8 cellular contexts compared by ENCODE assay signal in the genomic region with DNA sequence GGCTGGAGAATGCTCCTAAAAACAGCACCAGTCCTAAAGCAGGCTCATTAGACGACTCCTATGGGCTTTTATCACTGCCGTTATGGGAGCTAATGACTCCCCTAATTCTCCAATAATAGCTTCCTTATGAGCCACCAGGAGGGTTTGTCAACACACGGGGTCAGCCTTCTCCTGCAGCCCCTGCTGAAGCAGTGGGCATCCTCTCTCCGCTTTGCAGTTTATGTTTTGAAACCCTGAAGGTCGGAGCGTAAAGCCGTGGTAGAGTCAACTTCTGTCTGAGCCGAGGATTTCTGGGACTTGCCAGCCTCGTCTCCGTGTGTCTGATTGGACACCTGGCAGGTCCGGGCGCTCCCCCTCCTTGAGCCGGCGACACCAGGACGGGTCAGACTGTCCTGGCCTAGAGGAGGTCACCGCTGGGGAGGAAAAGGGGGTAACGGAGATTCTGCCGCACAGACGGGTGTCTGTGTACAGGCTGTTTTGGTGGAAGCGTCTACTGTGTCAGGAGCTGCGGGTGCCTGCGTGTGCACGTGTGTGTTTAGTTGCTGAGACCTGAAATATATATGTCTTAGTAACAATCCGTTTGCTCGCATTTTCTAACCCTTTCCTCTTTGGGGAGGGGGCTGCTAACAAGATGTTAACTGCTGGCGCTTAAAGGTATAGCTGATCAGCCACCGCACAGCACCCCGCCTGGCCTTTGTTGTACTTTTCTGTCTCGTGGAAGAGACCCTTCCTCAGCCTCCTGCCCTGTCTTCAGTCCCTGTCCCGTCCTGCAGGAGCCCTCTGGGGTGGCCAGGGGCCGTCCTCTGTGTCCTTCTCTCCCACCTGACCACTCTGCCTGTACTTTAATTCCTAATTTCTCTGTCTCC. TPM values are rescaled to one million over a fixed set of nuclear protein-coding genes. Genes with fewer than 3 reads are reported as not detected.
DNase-seq lines count a peak whose midpoint lies in the region; ATAC-seq, FAIRE-seq and TF ChIP-seq lines count a peak whose summit lies in the region.

No MANE protein-coding gene starts in this region.

- no peak overlapping the region for H3K9ac ChIP-seq in H9 (ENCODE audit: extremely low read depth, insufficient read length, low read length)

- H3K9me3 ChIP-seq in H9 (ENCODE audit: control insufficient read depth, low read depth, low read length): no peaks in the 10 kb centered on the region
- H3K9me3 ChIP-seq in iPS-18c (ENCODE audit: control insufficient read depth, insufficient read depth, low read length): no peaks in the 10 kb centered on the region

- no peak overlapping the region for H2BK5ac ChIP-seq in H9 (ENCODE audit: insufficient read length, low read length)

- H3K4me1 ChIP-seq in ACC112 (ENCODE audit: control insufficient read depth, insufficient read depth, low read length, unreplicated experiment) (peaks cover 32% of the 10 kb centered on the region), H9 (ENCODE audit: insufficient read depth, low read length) (no peaks in the 10 kb centered on the region)

- no peak overlapping the region for H3K18ac ChIP-seq in H9 (ENCODE audit: insufficient read length, low read depth, low read length)

- FAIRE-seq in H54 (lab: Jason Lieb, UNC): no peak
- FAIRE-seq in urothelium cell line (lab: Jason Lieb, UNC): no peak

- H3K27ac Mint-ChIP-seq in H9: peak overlapping the region in 2 of 3 experiments; percentile 42 to 54; a peak in 4 of 7 replicates
- peak overlapping the region; percentile 64 to 66 for H3K27ac Mint-ChIP-seq in activated naive CD4-positive, alpha-beta T cell treated with anti-CD3 and anti-CD28 coated beads, Interleukin-2, amount 50 U/mL, for 72 hours
- H3K27ac Mint-ChIP-seq in stimulated activated naive B cell treated with anti-CD40 and anti-IgM and Interleukin-4, amounts not matched to agents 10 μg/mL and 1 μg/mL and 100 μg/mL, for 72 hours: peak overlapping the region; percentile 93

- DNase-seq in H9: no peak
- no peak for DNase-seq in activated naive CD4-positive, alpha-beta T cell treated with anti-CD3 and anti-CD28 coated beads, Interleukin-2, amount 50 U/mL, for 72 hours (ENCODE audit: low spot score in 2 of 2)
- DNase-seq in stimulated activated naive B cell treated with anti-CD40 and anti-IgM and Interleukin-4, amounts not matched to agents 10 μg/mL and 1 μg/mL and 100 μg/mL, for 72 hours: no peak
- no peak for DNase-seq in H54 (ENCODE audit: insufficient read length, low spot score)
- DNase-seq in cerebellar nuclear complex (lab: John Stamatoyannopoulos, UW): no peak
- no peak for DNase-seq in urothelium cell line (ENCODE audit: low spot score)

- H3K79me2 ChIP-seq in ACC112 (ENCODE audit: control insufficient read depth, insufficient read depth, low read length, unreplicated experiment): peaks cover 62% of the 10 kb centered on the region
- H3K79me2 ChIP-seq in H9 (ENCODE audit: insufficient read depth, low read length): peaks cover 7% of the 10 kb centered on the region; the same call in 1 of the 2 replicates

- H3K36me3 Mint-ChIP-seq in H9 (ENCODE audit: insufficient read depth in 1 of 3, low read depth in 3 of 3): peaks cover 0 to 5% (median 0%) of the 10 kb centered on the region in 3 experiments; a peak in 4 of 7 replicates
- peaks cover 0 to 7% of the 10 kb centered on the region in 2 donors for H3K36me3 Mint-ChIP-seq in activated naive CD4-positive, alpha-beta T cell treated with anti-CD3 and anti-CD28 coated beads, Interleukin-2, amount 50 U/mL, for 72 hours
- peaks cover 4 to 8% of the 10 kb centered on the region in 2 donors for H3K36me3 Mint-ChIP-seq in stimulated activated naive B cell treated with anti-CD40 and anti-IgM and Interleukin-4, amounts not matched to agents 10 μg/mL and 1 μg/mL and 100 μg/mL, for 72 hours

- no peak overlapping the region for H3K4ac ChIP-seq in H9 (ENCODE audit: low read depth, low read length)

- H3K4me1 Mint-ChIP-seq in H9: peaks cover 34 to 47% of the 10 kb centered on the region in 2 experiments
- peaks cover 33 to 55% of the 10 kb centered on the region in 2 donors for H3K4me1 Mint-ChIP-seq in stimulated activated naive B cell treated with anti-CD40 and anti-IgM and Interleukin-4, amounts not matched to agents 10 μg/mL and 1 μg/mL and 100 μg/mL, for 72 hours

- no peak overlapping the region for H2BK120ac ChIP-seq in H9 (ENCODE audit: low read depth, low read length, poor library complexity, severe bottlenecking)

- H3K27me3 ChIP-seq in ACC112 (ENCODE audit: insufficient read depth, low read length) (no peaks in the 10 kb centered on the region), H9 (ENCODE audit: insufficient read depth, low read length) (no peaks in the 10 kb centered on the region)

- no peak overlapping the region for H3K23ac ChIP-seq in H9 (ENCODE audit: insufficient read length, low read depth, low read length)

- H3K36me3 ChIP-seq in ACC112 (ENCODE audit: insufficient read depth, low read length): no peaks in the 10 kb centered on the region

- peaks cover 2% of the 10 kb centered on the region for H4K20me1 ChIP-seq in H9 (ENCODE audit: control insufficient read depth, insufficient read depth, insufficient read length)

- no peak overlapping the region for H2BK20ac ChIP-seq in H9 (ENCODE audit: low read depth, low read length, poor library complexity, severe bottlenecking)

- no peak overlapping the region for H4K5ac ChIP-seq in H9 (ENCODE audit: insufficient read length, low read depth, low read length)

- no peaks in the 10 kb centered on the region for H3K79me1 ChIP-seq in H9 (ENCODE audit: insufficient read depth, low read depth, low read length, poor library complexity, severe bottlenecking)

- no peak overlapping the region for H3T11ph ChIP-seq in H9 (ENCODE audit: low read length)

- H3K56ac ChIP-seq in H9 (ENCODE audit: insufficient read length, low read depth, low read length): no peak overlapping the region

- H3K4me3 ChIP-seq in ACC112 (ENCODE audit: low read depth, low read length): peak overlapping the region; percentile 85
- H3K4me3 ChIP-seq in iPS-18c (ENCODE audit: insufficient read depth, low read depth, low read length): peak overlapping the region; percentile 64

- no peak overlapping the region for H3K14ac ChIP-seq in H9 (ENCODE audit: insufficient read depth, low read length)

- TF ChIP-seq CTCF in H9 (conservative IDR thresholded peaks at IDR 0.05): no peak

- H2AK5ac ChIP-seq in H9 (ENCODE audit: insufficient read length, low read length): no peak overlapping the region

- H3K9me3 Mint-ChIP-seq in H9: no peaks in the 10 kb centered on the region; a peak in 1 of 5 replicates
- no peaks in the 10 kb centered on the region for H3K9me3 Mint-ChIP-seq in activated naive CD4-positive, alpha-beta T cell treated with anti-CD3 and anti-CD28 coated beads, Interleukin-2, amount 50 U/mL, for 72 hours
- H3K9me3 Mint-ChIP-seq in stimulated activated naive B cell treated with anti-CD40 and anti-IgM and Interleukin-4, amounts not matched to agents 10 μg/mL and 1 μg/mL and 100 μg/mL, for 72 hours: no peaks in the 10 kb centered on the region

- peaks cover 12% of the 10 kb centered on the region for H3K23me2 ChIP-seq in H9 (ENCODE audit: insufficient read length, low read depth, low read length, poor library complexity, severe bottlenecking)

- peaks cover 5% of the 10 kb centered on the region for H3K27me3 Mint-ChIP-seq in H9 (ENCODE audit: low read depth)
- no peaks in the 10 kb centered on the region for H3K27me3 Mint-ChIP-seq in stimulated activated naive B cell treated with anti-CD40 and anti-IgM and Interleukin-4, amounts not matched to agents 10 μg/mL and 1 μg/mL and 100 μg/mL, for 72 hours

- no peak overlapping the region for H4K91ac ChIP-seq in H9 (ENCODE audit: insufficient read length, low read depth, low read length)

- no peak for ATAC-seq in activated naive CD4-positive, alpha-beta T cell treated with anti-CD3 and anti-CD28 coated beads, Interleukin-2, amount 50 U/mL, for 72 hours
- ATAC-seq in stimulated activated naive B cell treated with anti-CD40 and anti-IgM and Interleukin-4, amounts not matched to agents 10 μg/mL and 1 μg/mL and 100 μg/mL, for 72 hours (replicated peaks): no peak

- TF ChIP-seq POLR2A in H54 (IDR thresholded peaks at IDR 0.05; ENCODE audit: low read depth, low read length): no peak

- H2AFZ ChIP-seq in ACC112 (ENCODE audit: low read length, unreplicated experiment) (no peak overlapping the region), H9 (ENCODE audit: low read length) (no peak overlapping the region)

- no peak overlapping the region for H2BK12ac ChIP-seq in H9 (ENCODE audit: insufficient read length, low read depth, low read length)

- H3K4me2 ChIP-seq in H9 (ENCODE audit: insufficient read depth, insufficient read length, low read length): peak overlapping the region; percentile 72

- H4K8ac ChIP-seq in H9 (replicated peaks; ENCODE audit: insufficient read length, low read depth, low read length): no peak overlapping the region

- no CpG with 5 or more reads among the region's 31 CpGs for WGBS in H9 (ENCODE audit: extremely low coverage, insufficient read length, low lambda C conversion rate)

- peak overlapping the region; percentile 88 to 97 for H3K4me3 Mint-ChIP-seq in H9
- peak overlapping the region; percentile 93 to 94 for H3K4me3 Mint-ChIP-seq in stimulated activated naive B cell treated with anti-CD40 and anti-IgM and Interleukin-4, amounts not matched to agents 10 μg/mL and 1 μg/mL and 100 μg/mL, for 72 hours

- H2BK15ac ChIP-seq in H9 (ENCODE audit: low read depth, low read length): no peak overlapping the region

- H3K27ac ChIP-seq in ACC112 (ENCODE audit: low read depth, low read length) (peak overlapping the region; percentile 19; the same call in 1 of the 2 replicates), H9 (ENCODE audit: insufficient read length, low read depth, low read length) (no peak overlapping the region)

RNA-seq across cellular contexts. Expression of gene KDM4B, which starts 1.9 kb away (rescaled TPM):
- 41.8 and 43.7 TPM in 2 replicates for total RNA-seq in H9 (2021)
- 10 to 100 TPM; 21.0 to 44.8 TPM for total RNA-seq in activated naive CD4-positive, alpha-beta T cell treated with anti-CD3 and anti-CD28 coated beads, Interleukin-2, amount 50 U/mL, for 72 hours
